Comparison of ENCODE assay signal across 16 cellular contexts in the genomic region with DNA sequence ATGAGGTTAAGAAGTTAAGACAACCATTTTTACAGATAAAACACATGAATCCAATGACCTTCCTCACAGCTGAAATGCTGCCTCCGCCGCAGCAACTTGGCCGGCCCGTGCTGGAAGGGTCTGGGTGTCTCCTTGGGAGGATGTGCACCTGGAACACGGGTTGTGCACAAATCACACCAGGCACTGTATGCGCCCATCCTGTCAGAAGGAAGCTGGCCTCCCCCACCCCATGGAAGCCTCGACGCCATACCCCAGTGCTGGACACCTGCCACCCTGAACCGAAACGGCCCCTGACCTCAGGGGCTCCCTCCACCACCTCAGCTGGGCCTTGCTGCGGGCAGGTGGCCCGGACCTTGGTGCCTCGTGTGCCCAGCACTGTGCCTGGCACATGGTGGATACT.
"Had no signal": no experiment of that assay in that cellular context is flagged by ENCODE, and none has a peak within 500 bp of the region (broad histone marks: within the 10 kb centered on the region; RNA-seq: fewer than 3 reads in every experiment).

No MANE protein-coding gene starts in this region.

- DNase-seq: activated CD4-positive, alpha-beta T cell treated with anti-CD3 and anti-CD28 coated beads for 48 hours; activated naive CD4-positive, alpha-beta T cell treated with anti-CD3 and anti-CD28 coated beads, Interleukin-2, amount 50 U/mL, for 16 hours; body of pancreas; cerebellar nuclear complex; dorsolateral prefrontal cortex; esophagus squamous epithelium; glutamatergic neuron; pancreas; T-helper 1 cell; WERI-Rb-1 had no signal

- H3K4me1 Mint-ChIP-seq: stimulated activated effector memory CD8-positive, alpha-beta T cell treated with anti-CD3 and anti-CD28 coated beads, Interleukin-12 subunit alpha, Interleukin-12 subunit beta, amount 100 ng/mL, for 72 hours had no signal

- H3K4me3 Mint-ChIP-seq: stimulated activated effector memory CD8-positive, alpha-beta T cell treated with anti-CD3 and anti-CD28 coated beads, Interleukin-12 subunit alpha, Interleukin-12 subunit beta, amount 100 ng/mL, for 72 hours had no signal

- H3K27ac ChIP-seq: body of pancreas, dorsolateral prefrontal cortex, pancreas, SK-N-MC, tibial nerve, WERI-Rb-1 had no signal

- H3K9me3 ChIP-seq: pancreas had no signal

- H3K4me3 ChIP-seq: body of pancreas, dorsolateral prefrontal cortex, esophagus squamous epithelium, pancreas, SK-N-MC, tibial nerve had no signal

- H3K27me3 ChIP-seq: body of pancreas, tibial nerve had no signal

- H3K36me3 ChIP-seq: pancreas had no signal

- H3K27ac Mint-ChIP-seq: activated T-helper 2 cell treated with anti-CD3 and anti-CD28 coated beads, Interferon-gamma antibody, Interleukin-2, Interleukin-4, amounts not matched to agents 10 μg/mL and 5 μg/mL and 100 μg/mL, durations not matched to agents 14 hours and 24 hours and 36 hours; stimulated activated effector memory CD8-positive, alpha-beta T cell treated with anti-CD3 and anti-CD28 coated beads, Interleukin-12 subunit alpha, Interleukin-12 subunit beta, amount 100 ng/mL, for 72 hours had no signal

- FAIRE-seq: endometrium, pancreas, small intestine had no signal

- ATAC-seq: body of pancreas; stimulated activated effector memory CD8-positive, alpha-beta T cell treated with anti-CD3 and anti-CD28 coated beads, Interleukin-12 subunit alpha, Interleukin-12 subunit beta, amount 100 ng/mL, for 72 hours had no signal

- H3K36me3 Mint-ChIP-seq: stimulated activated effector memory CD8-positive, alpha-beta T cell treated with anti-CD3 and anti-CD28 coated beads, Interleukin-12 subunit alpha, Interleukin-12 subunit beta, amount 100 ng/mL, for 72 hours had no signal

- H3K4me1 ChIP-seq: body of pancreas, pancreas had no signal

- H3K9me3 Mint-ChIP-seq: activated T-helper 2 cell treated with anti-CD3 and anti-CD28 coated beads, Interferon-gamma antibody, Interleukin-2, Interleukin-4, amounts not matched to agents 10 μg/mL and 5 μg/mL and 100 μg/mL, durations not matched to agents 14 hours and 24 hours and 36 hours; stimulated activated effector memory CD8-positive, alpha-beta T cell treated with anti-CD3 and anti-CD28 coated beads, Interleukin-12 subunit alpha, Interleukin-12 subunit beta, amount 100 ng/mL, for 72 hours had no signal
